In genomic region chr10:85976267-85976793, GRCh38 we compare ENCODE assay signal across 18 cellular contexts.
"Had no signal": no experiment of that assay in that cellular context is flagged by ENCODE, and none has a peak within 500 bp of the region (broad histone marks: within the 10 kb centered on the region; RNA-seq: fewer than 3 reads in every experiment).

No MANE protein-coding gene starts in this region.

- H3K4me3 ChIP-seq: skin epidermis, suprapubic skin had no signal

- H3K27ac Mint-ChIP-seq: activated naive CD8-positive, alpha-beta T cell treated with anti-CD3 and anti-CD28 coated beads, Interleukin-2, amount 50 U/mL, for 24 hours; memory B cell; naive thymus-derived CD8-positive, alpha-beta T cell; T-helper 2 cell treated with Interferon-gamma antibody and Interleukin-4, amounts not matched to agents 5 μg/mL and 100 μg/mL, for 36 hours had no signal

- H3K36me3 Mint-ChIP-seq: memory B cell; naive thymus-derived CD8-positive, alpha-beta T cell had no signal

- H3K9me3 ChIP-seq: suprapubic skin had no signal

- ATAC-seq: activated naive CD8-positive, alpha-beta T cell treated with anti-CD3 and anti-CD28 coated beads, Interleukin-2, amount 50 U/mL, for 24 hours; left ventricle myocardium superior; naive thymus-derived CD8-positive, alpha-beta T cell had no signal

- H3K27me3 Mint-ChIP-seq: activated naive CD8-positive, alpha-beta T cell treated with anti-CD3 and anti-CD28 coated beads, Interleukin-2, amount 50 U/mL, for 24 hours; memory B cell had no signal

- H3K4me1 ChIP-seq: suprapubic skin had no signal

- H3K4me3 Mint-ChIP-seq: activated naive CD8-positive, alpha-beta T cell treated with anti-CD3 and anti-CD28 coated beads, Interleukin-2, amount 50 U/mL, for 24 hours; memory B cell; naive thymus-derived CD8-positive, alpha-beta T cell; T-helper 2 cell treated with Interferon-gamma antibody and Interleukin-4, amounts not matched to agents 5 μg/mL and 100 μg/mL, for 36 hours had no signal

- H3K9me3 Mint-ChIP-seq: activated naive CD8-positive, alpha-beta T cell treated with anti-CD3 and anti-CD28 coated beads, Interleukin-2, amount 50 U/mL, for 24 hours; T-helper 2 cell treated with Interferon-gamma antibody and Interleukin-4, amounts not matched to agents 5 μg/mL and 100 μg/mL, for 36 hours had no signal

- H3K27ac ChIP-seq: skin epidermis, suprapubic skin had no signal

- H3K4me1 Mint-ChIP-seq: activated naive CD8-positive, alpha-beta T cell treated with anti-CD3 and anti-CD28 coated beads, Interleukin-2, amount 50 U/mL, for 24 hours; memory B cell; naive thymus-derived CD8-positive, alpha-beta T cell had no signal

- H3K36me3 ChIP-seq: suprapubic skin had no signal

- H3K27me3 ChIP-seq: suprapubic skin had no signal

- DNase-seq: activated CD4-positive, alpha-beta T cell treated with anti-CD3 and anti-CD28 coated beads, Interleukin-2, amount 50 U/mL, for 1 hour; activated naive CD4-positive, alpha-beta T cell; activated naive CD8-positive, alpha-beta T cell treated with anti-CD3 and anti-CD28 coated beads, Interleukin-2, amount 50 U/mL, for 24 hours; activated T-cell treated with anti-CD3 and anti-CD28 coated beads for 4 hours; aorta; cerebellar nuclear complex; effector memory CD4-positive, alpha-beta T cell; left ventricle myocardium superior; naive thymus-derived CD8-positive, alpha-beta T cell; posterior cingulate gyrus; retina; stimulated activated CD4-positive, alpha-beta T cell treated with anti-CD3 and anti-CD28 coated beads, Interleukin-4, amount 100 ng/mL, for 24 hours; stimulated activated naive CD4-positive, alpha-beta T cell treated with Interleukin-2 at 50 U/mL for 16 hours; trophoblast cell had no signal
